In the genomic region with DNA sequence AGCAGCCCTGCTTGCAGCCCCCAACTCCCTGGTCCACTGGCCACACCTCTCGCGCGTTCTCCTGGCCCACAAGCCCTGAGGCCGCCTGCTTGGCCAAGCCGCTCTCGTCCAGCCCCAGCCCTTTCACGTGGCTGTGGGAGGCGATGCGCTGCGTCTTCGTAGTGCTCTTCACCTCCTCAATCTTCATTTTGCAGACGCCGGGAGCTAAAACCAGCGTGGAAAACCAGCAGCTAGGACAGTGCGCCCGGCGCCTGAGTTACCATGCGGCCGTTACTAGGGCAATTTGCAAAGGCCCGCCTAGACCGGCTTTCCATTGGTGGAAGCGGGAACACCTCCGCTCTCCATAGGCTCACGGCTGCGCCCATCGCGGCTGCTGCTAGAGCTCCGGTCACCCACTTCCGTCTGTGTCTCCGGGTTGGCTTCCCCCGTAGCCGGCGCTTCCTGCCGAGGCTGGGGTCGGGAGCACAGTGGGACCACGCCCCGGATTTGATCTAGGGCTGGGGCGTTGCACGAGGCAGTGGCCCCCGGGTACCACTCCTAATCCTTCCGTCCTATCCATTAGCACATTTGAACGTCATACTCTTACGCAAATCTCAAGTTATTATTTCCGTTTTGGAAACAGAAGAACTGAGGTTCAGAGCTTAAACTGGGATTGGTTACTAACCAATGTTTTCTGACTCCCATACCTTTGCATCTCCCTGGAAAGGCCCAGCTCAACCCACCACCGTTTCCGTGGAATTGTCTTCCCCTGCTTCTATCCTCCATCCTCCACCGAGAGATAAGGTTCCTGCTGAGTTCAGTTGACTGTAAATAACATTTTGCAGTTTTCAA, we compare ENCODE assay signal across 1 cellular context.
TF ChIP-seq lines count a peak whose summit lies in the region.

A gene (minus strand): TSS at position 275 of the 831 bp plus-strand sequence. CDS start 88 bp downstream, at position 187.

TF ChIP-seq in K562, 482 proteins besides CTCF, POLR2A, EP300 and RAD21 (continued from another document and continues in another):
- TF ChIP-seq, protein P1, sequence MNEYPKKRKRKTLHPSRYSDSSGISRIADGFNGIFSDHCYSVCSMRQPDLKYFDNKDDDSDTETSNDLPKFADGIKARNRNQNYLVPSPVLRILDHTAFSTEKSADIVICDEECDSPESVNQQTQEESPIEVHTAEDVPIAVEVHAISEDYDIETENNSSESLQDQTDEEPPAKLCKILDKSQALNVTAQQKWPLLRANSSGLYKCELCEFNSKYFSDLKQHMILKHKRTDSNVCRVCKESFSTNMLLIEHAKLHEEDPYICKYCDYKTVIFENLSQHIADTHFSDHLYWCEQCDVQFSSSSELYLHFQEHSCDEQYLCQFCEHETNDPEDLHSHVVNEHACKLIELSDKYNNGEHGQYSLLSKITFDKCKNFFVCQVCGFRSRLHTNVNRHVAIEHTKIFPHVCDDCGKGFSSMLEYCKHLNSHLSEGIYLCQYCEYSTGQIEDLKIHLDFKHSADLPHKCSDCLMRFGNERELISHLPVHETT (CRISPR knock-in tag; conservative IDR thresholded peaks at IDR 0.05 in 1 of 2, IDR thresholded peaks at IDR 0.05 in 1 of 2) = peak in 1 of 2 experiments; percentile 92; a peak in 2 of 4 replicates
- TF ChIP-seq TEAD2 (tag; IDR thresholded peaks at IDR 0.05) (no peak), ZNF644 (tag; IDR thresholded peaks at IDR 0.05; ENCODE audit: low read depth) (no peak; the same call in 1 of the 2 replicates), STAG1 (CRISPR knock-in tag; IDR thresholded peaks at IDR 0.05; ENCODE audit: borderline replicate concordance) (no peak), WHSC1 (IDR thresholded peaks at IDR 0.05; ENCODE audit: low read length) (no peak), RFX7 (CRISPR knock-in tag; IDR thresholded peaks at IDR 0.05) (no peak), ZSCAN32 (CRISPR knock-in tag; IDR thresholded peaks at IDR 0.05) (no peak), ZNF717 (CRISPR knock-in tag; IDR thresholded peaks at IDR 0.05) (no peak), THRAP3 (IDR thresholded peaks at IDR 0.05; ENCODE audit: borderline replicate concordance) (no peak), HDAC3 (IDR thresholded peaks at IDR 0.05; ENCODE audit: borderline replicate concordance, partially characterized antibody) (no peak), NFE2 (IDR thresholded peaks at IDR 0.05; ENCODE audit: low read depth) (no peak), EWSR1 (IDR thresholded peaks at IDR 0.05; ENCODE audit: borderline replicate concordance, low read depth, partially characterized antibody) (no peak), CBX3 (IDR thresholded peaks at IDR 0.05; ENCODE audit: borderline replicate concordance in 1 of 2, low read length in 2 of 2) (peak in 1 of 2 experiments; percentile 56; a peak in 2 of 3 replicates), TSC22D4 (tag; IDR thresholded peaks at IDR 0.05) (no peak), BRCA1 (IDR thresholded peaks at IDR 0.05) (no peak), BRCA1 (CRISPR knock-in tag; IDR thresholded peaks at IDR 0.05) (no peak), NR2C2 (CRISPR knock-in tag; IDR thresholded peaks at IDR 0.05) (peak; percentile 97), NR2C2 (tag; IDR thresholded peaks at IDR 0.05) (peak; percentile 100), KLF16 (IDR thresholded peaks at IDR 0.05) (no peak), PHF21A (IDR thresholded peaks at IDR 0.05; ENCODE audit: borderline replicate concordance, low read depth) (no peak; the same call in 1 of the 2 replicates), ZNF184 (CRISPR knock-in tag; IDR thresholded peaks at IDR 0.05) (no peak), L3MBTL2 (IDR thresholded peaks at IDR 0.05) (peak; percentile 94), ZNF79 (CRISPR knock-in tag; IDR thresholded peaks at IDR 0.05; ENCODE audit: low read depth) (no peak), FOXA1 (IDR thresholded peaks at IDR 0.05; ENCODE audit: borderline replicate concordance) (no peak), ZNF561 (CRISPR knock-in tag; conservative IDR thresholded peaks at IDR 0.05) (no peak), ZNF766 (CRISPR knock-in tag; conservative IDR thresholded peaks at IDR 0.05) (no peak), ZNF217 (CRISPR knock-in tag; IDR thresholded peaks at IDR 0.05) (no peak), TCF3 (CRISPR knock-in tag; IDR thresholded peaks at IDR 0.05) (no peak), DIDO1 (tag; IDR thresholded peaks at IDR 0.05; ENCODE audit: low read depth) (peak; percentile 90; the same call in 1 of the 2 replicates), SMARCE1 (IDR thresholded peaks at IDR 0.05) (no peak), PCBP2 (IDR thresholded peaks at IDR 0.05; ENCODE audit: low read depth, low read length, poor library complexity, severe bottlenecking) (no peak), SRSF3 (IDR thresholded peaks at IDR 0.05; ENCODE audit: insufficient read depth, low read length) (no peak), ZFP36 (IDR thresholded peaks at IDR 0.05; ENCODE audit: low read depth, low read length, partially characterized antibody) (no peak), PCBP1 (IDR thresholded peaks at IDR 0.05; ENCODE audit: low read depth, low read length, poor library complexity, severe bottlenecking) (no peak), POLR3G (IDR thresholded peaks at IDR 0.05; ENCODE audit: extremely low read depth, insufficient read length, insufficient replicate concordance) (no peak), NELFE (IDR thresholded peaks at IDR 0.05; ENCODE audit: insufficient read depth, insufficient read length) (no peak), ZNF121 (CRISPR knock-in tag; conservative IDR thresholded peaks at IDR 0.05) (no peak), ZNF696 (CRISPR knock-in tag; conservative IDR thresholded peaks at IDR 0.05) (no peak), ZSCAN29 (IDR thresholded peaks at IDR 0.05) (no peak), ZNF589 (CRISPR knock-in tag; IDR thresholded peaks at IDR 0.05; ENCODE audit: low read depth) (peak; percentile 47; the same call in 1 of the 2 replicates), ZZZ3 (IDR thresholded peaks at IDR 0.05) (no peak), STAT5A (IDR thresholded peaks at IDR 0.05; ENCODE audit: borderline replicate concordance, low read length) (no peak; the same call in 1 of the 2 replicates)
- TF ChIP-seq, protein P2, sequence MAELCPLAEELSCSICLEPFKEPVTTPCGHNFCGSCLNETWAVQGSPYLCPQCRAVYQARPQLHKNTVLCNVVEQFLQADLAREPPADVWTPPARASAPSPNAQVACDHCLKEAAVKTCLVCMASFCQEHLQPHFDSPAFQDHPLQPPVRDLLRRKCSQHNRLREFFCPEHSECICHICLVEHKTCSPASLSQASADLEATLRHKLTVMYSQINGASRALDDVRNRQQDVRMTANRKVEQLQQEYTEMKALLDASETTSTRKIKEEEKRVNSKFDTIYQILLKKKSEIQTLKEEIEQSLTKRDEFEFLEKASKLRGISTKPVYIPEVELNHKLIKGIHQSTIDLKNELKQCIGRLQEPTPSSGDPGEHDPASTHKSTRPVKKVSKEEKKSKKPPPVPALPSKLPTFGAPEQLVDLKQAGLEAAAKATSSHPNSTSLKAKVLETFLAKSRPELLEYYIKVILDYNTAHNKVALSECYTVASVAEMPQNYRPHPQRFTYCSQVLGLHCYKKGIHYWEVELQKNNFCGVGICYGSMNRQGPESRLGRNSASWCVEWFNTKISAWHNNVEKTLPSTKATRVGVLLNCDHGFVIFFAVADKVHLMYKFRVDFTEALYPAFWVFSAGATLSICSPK (IDR thresholded peaks at IDR 0.05; ENCODE audit: borderline replicate concordance) = no peak
- TF ChIP-seq, protein P3, sequence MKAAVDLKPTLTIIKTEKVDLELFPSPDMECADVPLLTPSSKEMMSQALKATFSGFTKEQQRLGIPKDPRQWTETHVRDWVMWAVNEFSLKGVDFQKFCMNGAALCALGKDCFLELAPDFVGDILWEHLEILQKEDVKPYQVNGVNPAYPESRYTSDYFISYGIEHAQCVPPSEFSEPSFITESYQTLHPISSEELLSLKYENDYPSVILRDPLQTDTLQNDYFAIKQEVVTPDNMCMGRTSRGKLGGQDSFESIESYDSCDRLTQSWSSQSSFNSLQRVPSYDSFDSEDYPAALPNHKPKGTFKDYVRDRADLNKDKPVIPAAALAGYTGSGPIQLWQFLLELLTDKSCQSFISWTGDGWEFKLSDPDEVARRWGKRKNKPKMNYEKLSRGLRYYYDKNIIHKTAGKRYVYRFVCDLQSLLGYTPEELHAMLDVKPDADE (conservative IDR thresholded peaks at IDR 0.05; ENCODE audit: control insufficient read depth, low read depth, low read length) = no peak; the same call in 1 of the 2 replicates
- TF ChIP-seq, protein P4, sequence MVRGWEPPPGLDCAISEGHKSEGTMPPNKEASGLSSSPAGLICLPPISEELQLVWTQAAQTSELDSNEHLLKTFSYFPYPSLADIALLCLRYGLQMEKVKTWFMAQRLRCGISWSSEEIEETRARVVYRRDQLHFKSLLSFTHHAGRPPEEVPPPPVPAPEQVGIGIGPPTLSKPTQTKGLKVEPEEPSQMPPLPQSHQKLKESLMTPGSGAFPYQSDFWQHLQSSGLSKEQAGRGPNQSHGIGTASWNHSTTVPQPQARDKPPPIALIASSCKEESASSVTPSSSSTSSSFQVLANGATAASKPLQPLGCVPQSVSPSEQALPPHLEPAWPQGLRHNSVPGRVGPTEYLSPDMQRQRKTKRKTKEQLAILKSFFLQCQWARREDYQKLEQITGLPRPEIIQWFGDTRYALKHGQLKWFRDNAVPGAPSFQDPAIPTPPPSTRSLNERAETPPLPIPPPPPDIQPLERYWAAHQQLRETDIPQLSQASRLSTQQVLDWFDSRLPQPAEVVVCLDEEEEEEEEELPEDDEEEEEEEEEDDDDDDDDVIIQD (CRISPR knock-in tag; IDR thresholded peaks at IDR 0.05) = no peak
- TF ChIP-seq, protein P5, sequence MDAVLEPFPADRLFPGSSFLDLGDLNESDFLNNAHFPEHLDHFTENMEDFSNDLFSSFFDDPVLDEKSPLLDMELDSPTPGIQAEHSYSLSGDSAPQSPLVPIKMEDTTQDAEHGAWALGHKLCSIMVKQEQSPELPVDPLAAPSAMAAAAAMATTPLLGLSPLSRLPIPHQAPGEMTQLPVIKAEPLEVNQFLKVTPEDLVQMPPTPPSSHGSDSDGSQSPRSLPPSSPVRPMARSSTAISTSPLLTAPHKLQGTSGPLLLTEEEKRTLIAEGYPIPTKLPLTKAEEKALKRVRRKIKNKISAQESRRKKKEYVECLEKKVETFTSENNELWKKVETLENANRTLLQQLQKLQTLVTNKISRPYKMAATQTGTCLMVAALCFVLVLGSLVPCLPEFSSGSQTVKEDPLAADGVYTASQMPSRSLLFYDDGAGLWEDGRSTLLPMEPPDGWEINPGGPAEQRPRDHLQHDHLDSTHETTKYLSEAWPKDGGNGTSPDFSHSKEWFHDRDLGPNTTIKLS (IDR thresholded peaks at IDR 0.05; ENCODE audit: borderline replicate concordance, low read depth) = peak; percentile 64; the same call in 1 of the 2 replicates
- TF ChIP-seq, protein P6, sequence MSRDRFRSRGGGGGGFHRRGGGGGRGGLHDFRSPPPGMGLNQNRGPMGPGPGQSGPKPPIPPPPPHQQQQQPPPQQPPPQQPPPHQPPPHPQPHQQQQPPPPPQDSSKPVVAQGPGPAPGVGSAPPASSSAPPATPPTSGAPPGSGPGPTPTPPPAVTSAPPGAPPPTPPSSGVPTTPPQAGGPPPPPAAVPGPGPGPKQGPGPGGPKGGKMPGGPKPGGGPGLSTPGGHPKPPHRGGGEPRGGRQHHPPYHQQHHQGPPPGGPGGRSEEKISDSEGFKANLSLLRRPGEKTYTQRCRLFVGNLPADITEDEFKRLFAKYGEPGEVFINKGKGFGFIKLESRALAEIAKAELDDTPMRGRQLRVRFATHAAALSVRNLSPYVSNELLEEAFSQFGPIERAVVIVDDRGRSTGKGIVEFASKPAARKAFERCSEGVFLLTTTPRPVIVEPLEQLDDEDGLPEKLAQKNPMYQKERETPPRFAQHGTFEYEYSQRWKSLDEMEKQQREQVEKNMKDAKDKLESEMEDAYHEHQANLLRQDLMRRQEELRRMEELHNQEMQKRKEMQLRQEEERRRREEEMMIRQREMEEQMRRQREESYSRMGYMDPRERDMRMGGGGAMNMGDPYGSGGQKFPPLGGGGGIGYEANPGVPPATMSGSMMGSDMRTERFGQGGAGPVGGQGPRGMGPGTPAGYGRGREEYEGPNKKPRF (IDR thresholded peaks at IDR 0.05; ENCODE audit: low read depth, low read length) = no peak
- TF ChIP-seq, protein P7, sequence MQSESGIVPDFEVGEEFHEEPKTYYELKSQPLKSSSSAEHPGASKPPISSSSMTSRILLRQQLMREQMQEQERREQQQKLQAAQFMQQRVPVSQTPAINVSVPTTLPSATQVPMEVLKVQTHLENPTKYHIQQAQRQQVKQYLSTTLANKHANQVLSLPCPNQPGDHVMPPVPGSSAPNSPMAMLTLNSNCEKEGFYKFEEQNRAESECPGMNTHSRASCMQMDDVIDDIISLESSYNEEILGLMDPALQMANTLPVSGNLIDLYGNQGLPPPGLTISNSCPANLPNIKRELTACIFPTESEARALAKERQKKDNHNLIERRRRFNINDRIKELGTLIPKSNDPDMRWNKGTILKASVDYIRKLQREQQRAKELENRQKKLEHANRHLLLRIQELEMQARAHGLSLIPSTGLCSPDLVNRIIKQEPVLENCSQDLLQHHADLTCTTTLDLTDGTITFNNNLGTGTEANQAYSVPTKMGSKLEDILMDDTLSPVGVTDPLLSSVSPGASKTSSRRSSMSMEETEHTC (IDR thresholded peaks at IDR 0.05) = no peak
- TF ChIP-seq, protein P8, sequence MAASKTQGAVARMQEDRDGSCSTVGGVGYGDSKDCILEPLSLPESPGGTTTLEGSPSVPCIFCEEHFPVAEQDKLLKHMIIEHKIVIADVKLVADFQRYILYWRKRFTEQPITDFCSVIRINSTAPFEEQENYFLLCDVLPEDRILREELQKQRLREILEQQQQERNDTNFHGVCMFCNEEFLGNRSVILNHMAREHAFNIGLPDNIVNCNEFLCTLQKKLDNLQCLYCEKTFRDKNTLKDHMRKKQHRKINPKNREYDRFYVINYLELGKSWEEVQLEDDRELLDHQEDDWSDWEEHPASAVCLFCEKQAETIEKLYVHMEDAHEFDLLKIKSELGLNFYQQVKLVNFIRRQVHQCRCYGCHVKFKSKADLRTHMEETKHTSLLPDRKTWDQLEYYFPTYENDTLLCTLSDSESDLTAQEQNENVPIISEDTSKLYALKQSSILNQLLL (CRISPR knock-in tag; IDR thresholded peaks at IDR 0.05; ENCODE audit: borderline replicate concordance) = no peak
